9 cellular contexts compared by ENCODE assay signal in the genomic region with DNA sequence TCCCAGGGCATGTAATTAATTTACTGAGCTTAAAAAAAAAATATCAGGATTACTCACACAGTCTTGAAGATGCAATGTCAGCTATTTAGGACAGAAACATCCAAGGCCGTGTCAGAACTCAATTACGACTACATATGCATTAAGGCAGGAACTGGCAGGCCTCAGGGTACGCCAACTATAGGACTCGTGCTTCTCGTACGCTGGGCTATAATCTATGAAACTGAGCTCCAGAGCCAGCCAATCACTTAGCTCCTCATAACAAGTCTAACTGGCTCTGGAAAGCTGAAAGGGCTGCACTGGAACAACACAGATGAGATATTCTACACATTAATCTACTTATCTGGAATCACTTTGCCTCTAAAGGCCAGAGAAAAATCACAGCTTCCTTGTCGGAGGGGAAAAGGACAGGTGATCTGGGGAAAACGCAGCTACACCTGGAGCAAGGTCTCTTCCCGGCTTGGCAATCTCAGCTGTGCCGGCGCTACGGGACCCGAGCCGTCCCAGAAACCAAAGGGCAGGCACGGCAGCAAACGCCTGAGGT.
DNase-seq lines count a peak whose midpoint lies in the region; ATAC-seq and TF ChIP-seq lines count a peak whose summit lies in the region.
"Had no signal": no experiment of that assay in that cellular context is flagged by ENCODE, and none has a peak within 500 bp of the region (broad histone marks: within the 10 kb centered on the region; RNA-seq: fewer than 3 reads in every experiment).

No MANE protein-coding gene starts in this region.

- POLR2A ChIA-PET in SK-N-SH (lab: Yijun Ruan, JAX): no interaction called here

- peaks cover 0 to 13% of the 10 kb centered on the region in 2 experiments; a peak in 2 of 4 replicates for H3K4me1 ChIP-seq in SK-N-SH (ENCODE audit: control insufficient read depth in 1 of 2, insufficient read depth in 2 of 2, low read depth in 1 of 2, low read length in 1 of 2)
- H3K4me1 ChIP-seq in gastroesophageal sphincter: peaks cover 0 to 36% (median 2%) of the 10 kb centered on the region in 3 donors
- peaks cover 0 to 41% (median 10%) of the 10 kb centered on the region in 4 donors for H3K4me1 ChIP-seq in stomach

- H4K20me1 ChIP-seq in SK-N-SH (ENCODE audit: insufficient read depth): no peaks in the 10 kb centered on the region

- H3K4me2 ChIP-seq in SK-N-SH: peak overlapping the region; percentile 61

- H3K79me2 ChIP-seq in SK-N-SH (ENCODE audit: insufficient read depth): no peaks in the 10 kb centered on the region

- 15% methylated on average over 14 of the region's 16 CpGs for WGBS in SK-N-SH (ENCODE audit: low lambda C conversion rate)
- 28 to 55% methylated on average over 8 of the region's 16 CpGs for WGBS in gastroesophageal sphincter (ENCODE audit: low coverage in 1 of 2), 2 donors
- WGBS in stomach, 5 donors: 21 to 32% (median 31%) methylated on average over 16 of the region's 16 CpGs

- no peak for TF ChIP-seq CTCF in SK-N-SH (IDR thresholded peaks at IDR 0.05)
- no peak for TF ChIP-seq CTCF in gastroesophageal sphincter (IDR thresholded peaks at IDR 0.05)
- no peak for TF ChIP-seq CTCF in stomach (IDR thresholded peaks at IDR 0.05)

- no peaks in the 10 kb centered on the region for H3K9me2 ChIP-seq in SK-N-SH

- no peak for TF ChIP-seq EP300 in SK-N-SH (IDR thresholded peaks at IDR 0.05; ENCODE audit: borderline replicate concordance in 1 of 2, low read depth in 1 of 2, low read length in 1 of 2)
- TF ChIP-seq EP300 in gastroesophageal sphincter (IDR thresholded peaks at IDR 0.05): no peak
- TF ChIP-seq EP300 in stomach (IDR thresholded peaks at IDR 0.05): no peak

- no peak overlapping the region for H3K9ac ChIP-seq in SK-N-SH

- peak overlapping the region; percentile 84 for H2AFZ ChIP-seq in SK-N-SH (ENCODE audit: low read depth)

- H3K9me3 ChIP-seq in SK-N-SH: no peaks in the 10 kb centered on the region
- no peaks in the 10 kb centered on the region for H3K9me3 ChIP-seq in gastroesophageal sphincter
- no peaks in the 10 kb centered on the region for H3K9me3 ChIP-seq in stomach

- no peaks in the 10 kb centered on the region for H3K27me3 ChIP-seq in SK-N-SH (ENCODE audit: insufficient read depth)
- no peaks in the 10 kb centered on the region for H3K27me3 ChIP-seq in gastroesophageal sphincter
- no peaks in the 10 kb centered on the region for H3K27me3 ChIP-seq in stomach

- H3K27ac ChIP-seq in SK-N-SH (ENCODE audit: low read depth in 2 of 2, low read length in 1 of 2): peak overlapping the region in 1 of 2 experiments; percentile 34; a peak in 2 of 4 replicates
- H3K27ac ChIP-seq in gastroesophageal sphincter: peak overlapping the region; percentile 82 to 84 (median 82)
- peak overlapping the region; percentile 74 to 90 (median 83) for H3K27ac ChIP-seq in stomach

- peak overlapping the region; percentile 43 to 49 for H3K4me3 ChIP-seq in SK-N-SH (ENCODE audit: low read depth in 2 of 2, low read length in 1 of 2)
- H3K4me3 ChIP-seq in gastroesophageal sphincter: peak overlapping the region; percentile 53 to 56
- H3K4me3 ChIP-seq in stomach: peak overlapping the region; percentile 41 to 48 (median 44)

- intact Hi-C loops in stomach (cut with DNase I; ENCODE audit: low total_unique reads): no loop called here

- H3K36me3 ChIP-seq in SK-N-SH (replicated peaks in 1 of 2; ENCODE audit: control insufficient read depth in 1 of 2, insufficient read depth in 2 of 2, low read length in 1 of 2): no peaks in the 10 kb centered on the region
- no peaks in the 10 kb centered on the region for H3K36me3 ChIP-seq in gastroesophageal sphincter
- H3K36me3 ChIP-seq in stomach: no peaks in the 10 kb centered on the region

- CTCF ChIA-PET in SK-N-SH (lab: Yijun Ruan, JAX): interaction anchor here (1.0 to 1.5 kb wide), 2 partner anchors 23 to 1120 kb away, joined by 3 to 5 read pairs; no protein-coding TSS in a partner anchor

- DNase-seq in GM03348 (ENCODE audit: low spot score): peak; percentile 14
- peak; percentile 57 for DNase-seq in SK-N-SH
- DNase-seq in stomach: peak; percentile 74
- DNase-seq in NOMO-1 treated with dmso at 0.1 percent for 144 hours (lab: John Stamatoyannopoulos, UW; ENCODE audit: unreplicated experiment): no peak
- DNase-seq: naive B cell had no signal

- no peak for TF ChIP-seq POLR2A in gastroesophageal sphincter (IDR thresholded peaks at IDR 0.05)
- TF ChIP-seq POLR2A in stomach (IDR thresholded peaks at IDR 0.05): no peak

- no peak for TF ChIP-seq RAD21 in SK-N-SH (IDR thresholded peaks at IDR 0.05; ENCODE audit: low read length)

- no peaks in the 10 kb centered on the region for H3F3A ChIP-seq in SK-N-SH (replicated peaks; ENCODE audit: insufficient read depth)

- ATAC-seq in gastroesophageal sphincter: no peak
- ATAC-seq in HG02885 (IDR thresholded peaks at IDR 0.05; ENCODE audit: poor library complexity, unreplicated experiment): no peak
- no peak for ATAC-seq in GM19397 (IDR thresholded peaks at IDR 0.05; ENCODE audit: unreplicated experiment)
- ATAC-seq in HG03432 (IDR thresholded peaks at IDR 0.05; ENCODE audit: unreplicated experiment): no peak

TF ChIP-seq in SK-N-SH, 30 proteins besides CTCF, POLR2A, EP300 and RAD21:
- TF ChIP-seq MXI1 (IDR thresholded peaks at IDR 0.05; ENCODE audit: low read depth, low read length) (peak; percentile 45; the same call in 1 of the 2 replicates), TEAD4 (IDR thresholded peaks at IDR 0.05; ENCODE audit: borderline replicate concordance, insufficient read depth) (no peak), GATA2 (CRISPR knock-in tag; IDR thresholded peaks at IDR 0.05) (peak; percentile 58), CHD2 (IDR thresholded peaks at IDR 0.05; ENCODE audit: low read length, partially characterized antibody) (peak; percentile 35), RCOR1 (IDR thresholded peaks at IDR 0.05; ENCODE audit: low read length) (peak; percentile 29; the same call in 1 of the 2 replicates)
